1 cellular context compared by ENCODE assay signal in the genomic region with DNA sequence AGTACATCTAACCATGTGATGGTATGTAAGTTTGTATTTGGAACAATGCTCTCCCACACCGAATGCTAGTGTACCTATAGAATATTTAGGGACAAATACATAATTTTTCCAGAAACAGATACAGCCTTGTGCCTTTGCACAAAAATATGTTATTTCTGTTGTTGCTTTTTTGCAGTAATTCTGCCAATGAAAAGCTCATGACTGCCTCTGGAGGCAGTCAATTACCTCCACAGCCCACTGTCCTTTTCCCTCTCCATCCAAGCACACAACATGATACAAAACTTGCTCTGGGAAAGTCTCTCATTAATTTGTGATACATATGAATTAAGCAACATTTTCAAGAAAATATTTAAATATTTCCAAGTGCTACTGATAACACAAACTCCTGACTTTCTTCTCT.
TF ChIP-seq lines count a peak whose summit lies in the region.

No MANE protein-coding gene starts in this region.

TF ChIP-seq in H1, 55 proteins besides CTCF, POLR2A, EP300 and RAD21:
- TF ChIP-seq BRCA1 (IDR thresholded peaks at IDR 0.05; ENCODE audit: low read depth, low read length) (no peak), SIRT6 (IDR thresholded peaks at IDR 0.05; ENCODE audit: low read length) (no peak), HDAC2 (IDR thresholded peaks at IDR 0.05; ENCODE audit: borderline replicate concordance in 1 of 2, low read depth in 2 of 2, low read length in 2 of 2) (no peak), POU5F1 (IDR thresholded peaks at IDR 0.05; ENCODE audit: low read depth, low read length) (no peak), PHF8 (conservative IDR thresholded peaks at IDR 0.05; ENCODE audit: low read depth, low read length) (no peak), KDM5A (IDR thresholded peaks at IDR 0.05; ENCODE audit: low read length) (no peak), CBX5 (IDR thresholded peaks at IDR 0.05; ENCODE audit: low read depth, low read length) (no peak), CHD2 (IDR thresholded peaks at IDR 0.05; ENCODE audit: low read length) (no peak), RNF2 (IDR thresholded peaks at IDR 0.05; ENCODE audit: borderline replicate concordance, low read depth, low read length, missing control alignments, poor library complexity, severe bottlenecking) (no peak), NANOG (IDR thresholded peaks at IDR 0.05; ENCODE audit: insufficient read depth, low read depth, low read length, poor library complexity, severe bottlenecking) (no peak), BCL11A (IDR thresholded peaks at IDR 0.05; ENCODE audit: low read depth in 2 of 2, low read length in 2 of 2) (no peak), TCF12 (IDR thresholded peaks at IDR 0.05; ENCODE audit: low read depth, low read length) (no peak), EGR1 (IDR thresholded peaks at IDR 0.05; ENCODE audit: borderline replicate concordance, low read depth, low read length) (no peak)
- TF ChIP-seq, protein P1, sequence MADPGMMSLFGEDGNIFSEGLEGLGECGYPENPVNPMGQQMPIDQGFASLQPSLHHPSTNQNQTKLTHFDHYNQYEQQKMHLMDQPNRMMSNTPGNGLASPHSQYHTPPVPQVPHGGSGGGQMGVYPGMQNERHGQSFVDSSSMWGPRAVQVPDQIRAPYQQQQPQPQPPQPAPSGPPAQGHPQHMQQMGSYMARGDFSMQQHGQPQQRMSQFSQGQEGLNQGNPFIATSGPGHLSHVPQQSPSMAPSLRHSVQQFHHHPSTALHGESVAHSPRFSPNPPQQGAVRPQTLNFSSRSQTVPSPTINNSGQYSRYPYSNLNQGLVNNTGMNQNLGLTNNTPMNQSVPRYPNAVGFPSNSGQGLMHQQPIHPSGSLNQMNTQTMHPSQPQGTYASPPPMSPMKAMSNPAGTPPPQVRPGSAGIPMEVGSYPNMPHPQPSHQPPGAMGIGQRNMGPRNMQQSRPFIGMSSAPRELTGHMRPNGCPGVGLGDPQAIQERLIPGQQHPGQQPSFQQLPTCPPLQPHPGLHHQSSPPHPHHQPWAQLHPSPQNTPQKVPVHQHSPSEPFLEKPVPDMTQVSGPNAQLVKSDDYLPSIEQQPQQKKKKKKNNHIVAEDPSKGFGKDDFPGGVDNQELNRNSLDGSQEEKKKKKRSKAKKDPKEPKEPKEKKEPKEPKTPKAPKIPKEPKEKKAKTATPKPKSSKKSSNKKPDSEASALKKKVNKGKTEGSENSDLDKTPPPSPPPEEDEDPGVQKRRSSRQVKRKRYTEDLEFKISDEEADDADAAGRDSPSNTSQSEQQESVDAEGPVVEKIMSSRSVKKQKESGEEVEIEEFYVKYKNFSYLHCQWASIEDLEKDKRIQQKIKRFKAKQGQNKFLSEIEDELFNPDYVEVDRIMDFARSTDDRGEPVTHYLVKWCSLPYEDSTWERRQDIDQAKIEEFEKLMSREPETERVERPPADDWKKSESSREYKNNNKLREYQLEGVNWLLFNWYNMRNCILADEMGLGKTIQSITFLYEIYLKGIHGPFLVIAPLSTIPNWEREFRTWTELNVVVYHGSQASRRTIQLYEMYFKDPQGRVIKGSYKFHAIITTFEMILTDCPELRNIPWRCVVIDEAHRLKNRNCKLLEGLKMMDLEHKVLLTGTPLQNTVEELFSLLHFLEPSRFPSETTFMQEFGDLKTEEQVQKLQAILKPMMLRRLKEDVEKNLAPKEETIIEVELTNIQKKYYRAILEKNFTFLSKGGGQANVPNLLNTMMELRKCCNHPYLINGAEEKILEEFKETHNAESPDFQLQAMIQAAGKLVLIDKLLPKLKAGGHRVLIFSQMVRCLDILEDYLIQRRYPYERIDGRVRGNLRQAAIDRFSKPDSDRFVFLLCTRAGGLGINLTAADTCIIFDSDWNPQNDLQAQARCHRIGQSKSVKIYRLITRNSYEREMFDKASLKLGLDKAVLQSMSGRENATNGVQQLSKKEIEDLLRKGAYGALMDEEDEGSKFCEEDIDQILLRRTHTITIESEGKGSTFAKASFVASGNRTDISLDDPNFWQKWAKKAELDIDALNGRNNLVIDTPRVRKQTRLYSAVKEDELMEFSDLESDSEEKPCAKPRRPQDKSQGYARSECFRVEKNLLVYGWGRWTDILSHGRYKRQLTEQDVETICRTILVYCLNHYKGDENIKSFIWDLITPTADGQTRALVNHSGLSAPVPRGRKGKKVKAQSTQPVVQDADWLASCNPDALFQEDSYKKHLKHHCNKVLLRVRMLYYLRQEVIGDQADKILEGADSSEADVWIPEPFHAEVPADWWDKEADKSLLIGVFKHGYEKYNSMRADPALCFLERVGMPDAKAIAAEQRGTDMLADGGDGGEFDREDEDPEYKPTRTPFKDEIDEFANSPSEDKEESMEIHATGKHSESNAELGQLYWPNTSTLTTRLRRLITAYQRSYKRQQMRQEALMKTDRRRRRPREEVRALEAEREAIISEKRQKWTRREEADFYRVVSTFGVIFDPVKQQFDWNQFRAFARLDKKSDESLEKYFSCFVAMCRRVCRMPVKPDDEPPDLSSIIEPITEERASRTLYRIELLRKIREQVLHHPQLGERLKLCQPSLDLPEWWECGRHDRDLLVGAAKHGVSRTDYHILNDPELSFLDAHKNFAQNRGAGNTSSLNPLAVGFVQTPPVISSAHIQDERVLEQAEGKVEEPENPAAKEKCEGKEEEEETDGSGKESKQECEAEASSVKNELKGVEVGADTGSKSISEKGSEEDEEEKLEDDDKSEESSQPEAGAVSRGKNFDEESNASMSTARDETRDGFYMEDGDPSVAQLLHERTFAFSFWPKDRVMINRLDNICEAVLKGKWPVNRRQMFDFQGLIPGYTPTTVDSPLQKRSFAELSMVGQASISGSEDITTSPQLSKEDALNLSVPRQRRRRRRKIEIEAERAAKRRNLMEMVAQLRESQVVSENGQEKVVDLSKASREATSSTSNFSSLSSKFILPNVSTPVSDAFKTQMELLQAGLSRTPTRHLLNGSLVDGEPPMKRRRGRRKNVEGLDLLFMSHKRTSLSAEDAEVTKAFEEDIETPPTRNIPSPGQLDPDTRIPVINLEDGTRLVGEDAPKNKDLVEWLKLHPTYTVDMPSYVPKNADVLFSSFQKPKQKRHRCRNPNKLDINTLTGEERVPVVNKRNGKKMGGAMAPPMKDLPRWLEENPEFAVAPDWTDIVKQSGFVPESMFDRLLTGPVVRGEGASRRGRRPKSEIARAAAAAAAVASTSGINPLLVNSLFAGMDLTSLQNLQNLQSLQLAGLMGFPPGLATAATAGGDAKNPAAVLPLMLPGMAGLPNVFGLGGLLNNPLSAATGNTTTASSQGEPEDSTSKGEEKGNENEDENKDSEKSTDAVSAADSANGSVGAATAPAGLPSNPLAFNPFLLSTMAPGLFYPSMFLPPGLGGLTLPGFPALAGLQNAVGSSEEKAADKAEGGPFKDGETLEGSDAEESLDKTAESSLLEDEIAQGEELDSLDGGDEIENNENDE (IDR thresholded peaks at IDR 0.05; ENCODE audit: insufficient replicate concordance, low read length) = no peak
- TF ChIP-seq, protein P2, sequence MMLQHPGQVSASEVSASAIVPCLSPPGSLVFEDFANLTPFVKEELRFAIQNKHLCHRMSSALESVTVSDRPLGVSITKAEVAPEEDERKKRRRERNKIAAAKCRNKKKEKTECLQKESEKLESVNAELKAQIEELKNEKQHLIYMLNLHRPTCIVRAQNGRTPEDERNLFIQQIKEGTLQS (IDR thresholded peaks at IDR 0.05; ENCODE audit: insufficient read depth, low read depth, low read length) = no peak
